Comparison of ENCODE assay signal across 27 cellular contexts in genomic region chr20:19022118-19022575, GRCh38.
"Had no signal": no experiment of that assay in that cellular context is flagged by ENCODE, and none has a peak within 500 bp of the region (broad histone marks: within the 10 kb centered on the region; RNA-seq: fewer than 3 reads in every experiment).

No MANE protein-coding gene starts in this region.

- DNase-seq: activated CD4-positive, alpha-beta T cell treated with anti-CD3 and anti-CD28 coated beads for 1 hour; activated CD4-positive, alpha-beta T cell treated with anti-CD3 and anti-CD28 coated beads for 4 hours; activated CD4-positive, alpha-beta T cell treated with anti-CD3 and anti-CD28 coated beads, Interleukin-2, amount 10 ng/mL, durations not matched to agents 7 days and 5 days; activated CD4-positive, alpha-beta T cell treated with anti-CD3 and anti-CD28 coated beads, Interleukin-2, amount 50 U/mL, for 4 hours; activated CD8-positive, alpha-beta memory T cell treated with anti-CD3 and anti-CD28 coated beads, Interleukin-2, amount 50 U/mL, for 48 hours; activated effector memory CD4-positive, alpha-beta T cell treated with anti-CD3 and anti-CD28 coated beads, Interleukin-2, amount 50 U/mL, for 16 hours; activated naive CD4-positive, alpha-beta T cell treated with anti-CD3 and anti-CD28 coated beads for 36 hours; activated naive CD8-positive, alpha-beta T cell treated with anti-CD3 and anti-CD28 coated beads for 36 hours; activated naive CD8-positive, alpha-beta T cell treated with anti-CD3 and anti-CD28 coated beads, Interleukin-2, amount 50 U/mL, for 24 hours; activated T-cell treated with anti-CD3 and anti-CD28 coated beads for 4 hours; activated T-cell treated with anti-CD3 and anti-CD28 coated beads, Interleukin-2, amount 50 U/mL, for 4 hours; adrenal gland; amygdala; aorta; body of pancreas; caudate nucleus; cortex of kidney; dermis blood vessel endothelial cell; effector CD4-positive, alpha-beta T cell; effector memory CD8-positive, alpha-beta T cell; erythroblast; esophagus squamous epithelium; foreskin melanocyte; T-helper 2 cell had no signal

- H3K4me3 ChIP-seq: adrenal gland, body of pancreas, esophagus squamous epithelium, gastroesophageal sphincter had no signal

- ATAC-seq: activated naive CD8-positive, alpha-beta T cell treated with anti-CD3 and anti-CD28 coated beads, Interleukin-2, amount 50 U/mL, for 24 hours; activated T-cell treated with anti-CD3 and anti-CD28 coated beads, Interleukin-2, amount 50 U/mL, for 4 hours; body of pancreas; effector memory CD8-positive, alpha-beta T cell; gastroesophageal sphincter; WTC11 had no signal

- H3K4me1 ChIP-seq: body of pancreas had no signal

- H3K9me3 ChIP-seq: adrenal gland, body of pancreas, esophagus squamous epithelium, gastroesophageal sphincter had no signal

- H3K27me3 ChIP-seq: adrenal gland, body of pancreas, esophagus squamous epithelium, gastroesophageal sphincter had no signal

- H3K27ac ChIP-seq: adrenal gland, body of pancreas, esophagus squamous epithelium, gastroesophageal sphincter, VCaP had no signal

- H3K36me3 ChIP-seq: adrenal gland, esophagus squamous epithelium, gastroesophageal sphincter had no signal
